ENCODE assay signal across 1 cellular context in the genomic region with DNA sequence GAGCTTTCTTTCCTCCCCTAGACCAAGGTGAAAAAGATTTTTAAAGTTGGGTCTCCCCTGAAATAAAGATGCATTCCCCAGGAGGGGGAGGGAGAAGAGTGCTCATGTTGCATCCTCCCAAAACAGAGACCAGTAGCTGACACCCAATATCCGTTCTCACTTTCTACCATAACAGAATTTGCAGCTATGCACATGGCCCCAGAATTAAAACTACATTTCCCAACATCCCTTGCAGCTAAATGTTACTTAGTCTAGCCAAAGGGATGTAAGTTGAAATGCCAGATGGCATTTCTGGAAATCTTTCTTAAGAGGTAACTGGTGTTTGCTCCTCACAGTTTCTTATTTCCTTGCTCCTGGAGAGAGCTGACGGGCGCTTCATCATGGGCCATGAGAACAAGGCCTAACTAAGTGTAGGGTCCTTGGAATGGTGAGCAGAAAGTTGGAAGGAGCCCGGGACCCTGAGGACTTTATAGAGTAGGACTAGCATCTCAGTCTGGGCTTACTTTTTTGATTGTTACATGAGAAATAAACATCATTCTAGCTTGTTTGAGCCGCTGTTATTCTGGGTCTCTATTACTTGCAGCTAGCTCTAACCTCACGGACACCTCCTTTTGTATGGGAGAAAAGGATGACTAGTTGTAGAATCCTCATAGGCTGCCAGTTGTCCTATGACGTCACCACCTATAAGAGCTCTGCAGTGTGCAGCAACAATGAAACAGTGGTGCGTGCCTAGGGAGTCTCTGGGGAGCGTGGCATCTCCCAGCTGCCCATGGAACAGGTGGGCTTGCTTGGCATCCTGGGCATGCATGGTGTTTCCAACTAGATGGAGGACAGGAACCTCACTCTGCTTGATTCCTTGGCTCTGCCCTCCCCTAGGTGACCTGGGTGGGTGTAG.
A peak's percentile ranks its signal among the peaks of the same experiment; 100 is the strongest.
TF ChIP-seq lines count a peak whose summit lies in the region.

No MANE protein-coding gene starts in this region.

TF ChIP-seq in HEK293, 187 proteins besides CTCF, POLR2A, EP300 and RAD21:
- TF ChIP-seq EGR2 (tag by site-specific recombination; IDR thresholded peaks at IDR 0.05; ENCODE audit: low read depth) (no peak), ZNF629 (tag by site-specific recombination; IDR thresholded peaks at IDR 0.05) (peak; percentile 57), ZNF501 (tag by site-specific recombination; IDR thresholded peaks at IDR 0.05) (no peak), ZNF146 (tag by site-specific recombination; IDR thresholded peaks at IDR 0.05) (no peak), ZNF10 (tag by site-specific recombination; IDR thresholded peaks at IDR 0.05) (no peak), ZNF335 (tag by site-specific recombination; conservative IDR thresholded peaks at IDR 0.05) (peak; percentile 94), ZBTB48 (tag by site-specific recombination; IDR thresholded peaks at IDR 0.05) (0 out of 2 replicates have a peak, but pooled peaks have one; percentile 18), ZNF132 (tag by site-specific recombination; IDR thresholded peaks at IDR 0.05; ENCODE audit: borderline replicate concordance) (no peak), ZBTB17 (tag by site-specific recombination; IDR thresholded peaks at IDR 0.05) (0 out of 2 replicates have a peak, but pooled peaks have one; percentile 20)
- TF ChIP-seq, protein P1, sequence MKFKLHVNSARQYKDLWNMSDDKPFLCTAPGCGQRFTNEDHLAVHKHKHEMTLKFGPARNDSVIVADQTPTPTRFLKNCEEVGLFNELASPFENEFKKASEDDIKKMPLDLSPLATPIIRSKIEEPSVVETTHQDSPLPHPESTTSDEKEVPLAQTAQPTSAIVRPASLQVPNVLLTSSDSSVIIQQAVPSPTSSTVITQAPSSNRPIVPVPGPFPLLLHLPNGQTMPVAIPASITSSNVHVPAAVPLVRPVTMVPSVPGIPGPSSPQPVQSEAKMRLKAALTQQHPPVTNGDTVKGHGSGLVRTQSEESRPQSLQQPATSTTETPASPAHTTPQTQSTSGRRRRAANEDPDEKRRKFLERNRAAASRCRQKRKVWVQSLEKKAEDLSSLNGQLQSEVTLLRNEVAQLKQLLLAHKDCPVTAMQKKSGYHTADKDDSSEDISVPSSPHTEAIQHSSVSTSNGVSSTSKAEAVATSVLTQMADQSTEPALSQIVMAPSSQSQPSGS (tag by site-specific recombination; IDR thresholded peaks at IDR 0.05; ENCODE audit: low read depth), result peak; percentile 84
- TF ChIP-seq, protein P2, sequence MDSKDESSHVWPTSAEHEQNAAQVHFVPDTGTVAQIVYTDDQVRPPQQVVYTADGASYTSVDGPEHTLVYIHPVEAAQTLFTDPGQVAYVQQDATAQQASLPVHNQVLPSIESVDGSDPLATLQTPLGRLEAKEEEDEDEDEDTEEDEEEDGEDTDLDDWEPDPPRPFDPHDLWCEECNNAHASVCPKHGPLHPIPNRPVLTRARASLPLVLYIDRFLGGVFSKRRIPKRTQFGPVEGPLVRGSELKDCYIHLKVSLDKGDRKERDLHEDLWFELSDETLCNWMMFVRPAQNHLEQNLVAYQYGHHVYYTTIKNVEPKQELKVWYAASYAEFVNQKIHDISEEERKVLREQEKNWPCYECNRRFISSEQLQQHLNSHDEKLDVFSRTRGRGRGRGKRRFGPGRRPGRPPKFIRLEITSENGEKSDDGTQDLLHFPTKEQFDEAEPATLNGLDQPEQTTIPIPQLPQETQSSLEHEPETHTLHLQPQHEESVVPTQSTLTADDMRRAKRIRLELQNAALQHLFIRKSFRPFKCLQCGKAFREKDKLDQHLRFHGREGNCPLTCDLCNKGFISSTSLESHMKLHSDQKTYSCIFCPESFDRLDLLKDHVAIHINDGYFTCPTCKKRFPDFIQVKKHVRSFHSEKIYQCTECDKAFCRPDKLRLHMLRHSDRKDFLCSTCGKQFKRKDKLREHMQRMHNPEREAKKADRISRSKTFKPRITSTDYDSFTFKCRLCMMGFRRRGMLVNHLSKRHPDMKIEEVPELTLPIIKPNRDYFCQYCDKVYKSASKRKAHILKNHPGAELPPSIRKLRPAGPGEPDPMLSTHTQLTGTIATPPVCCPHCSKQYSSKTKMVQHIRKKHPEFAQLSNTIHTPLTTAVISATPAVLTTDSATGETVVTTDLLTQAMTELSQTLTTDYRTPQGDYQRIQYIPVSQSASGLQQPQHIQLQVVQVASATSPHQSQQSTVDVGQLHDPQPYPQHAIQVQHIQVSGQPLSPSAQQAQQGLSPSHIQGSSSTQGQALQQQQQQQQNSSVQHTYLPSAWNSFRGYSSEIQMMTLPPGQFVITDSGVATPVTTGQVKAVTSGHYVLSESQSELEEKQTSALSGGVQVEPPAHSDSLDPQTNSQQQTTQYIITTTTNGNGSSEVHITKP (tag by site-specific recombination; IDR thresholded peaks at IDR 0.05), result 0 out of 2 replicates have a peak, but pooled peaks have one; percentile 19
- TF ChIP-seq, protein P3, sequence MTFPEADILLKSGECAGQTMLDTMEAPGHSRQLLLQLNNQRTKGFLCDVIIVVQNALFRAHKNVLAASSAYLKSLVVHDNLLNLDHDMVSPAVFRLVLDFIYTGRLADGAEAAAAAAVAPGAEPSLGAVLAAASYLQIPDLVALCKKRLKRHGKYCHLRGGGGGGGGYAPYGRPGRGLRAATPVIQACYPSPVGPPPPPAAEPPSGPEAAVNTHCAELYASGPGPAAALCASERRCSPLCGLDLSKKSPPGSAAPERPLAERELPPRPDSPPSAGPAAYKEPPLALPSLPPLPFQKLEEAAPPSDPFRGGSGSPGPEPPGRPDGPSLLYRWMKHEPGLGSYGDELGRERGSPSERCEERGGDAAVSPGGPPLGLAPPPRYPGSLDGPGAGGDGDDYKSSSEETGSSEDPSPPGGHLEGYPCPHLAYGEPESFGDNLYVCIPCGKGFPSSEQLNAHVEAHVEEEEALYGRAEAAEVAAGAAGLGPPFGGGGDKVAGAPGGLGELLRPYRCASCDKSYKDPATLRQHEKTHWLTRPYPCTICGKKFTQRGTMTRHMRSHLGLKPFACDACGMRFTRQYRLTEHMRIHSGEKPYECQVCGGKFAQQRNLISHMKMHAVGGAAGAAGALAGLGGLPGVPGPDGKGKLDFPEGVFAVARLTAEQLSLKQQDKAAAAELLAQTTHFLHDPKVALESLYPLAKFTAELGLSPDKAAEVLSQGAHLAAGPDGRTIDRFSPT (tag by site-specific recombination; IDR thresholded peaks at IDR 0.05), result peak; percentile 21; the same call in 1 of the 2 replicates
